In genomic region chr11:127334466-127334865, GRCh38 we compare ENCODE assay signal across 37 cellular contexts.
"Had no signal": no experiment of that assay in that cellular context is flagged by ENCODE, and none has a peak within 500 bp of the region (broad histone marks: within the 10 kb centered on the region; RNA-seq: fewer than 3 reads in every experiment).

No MANE protein-coding gene starts in this region.

- H3K27ac ChIP-seq: ascending aorta, cardiac muscle cell, VCaP had no signal

- H3K4me3 Mint-ChIP-seq: activated CD4-positive, alpha-beta memory T cell treated with anti-CD3 and anti-CD28 coated beads, Interleukin-2, amount 10 ng/mL, durations not matched to agents 7 days and 5 days; activated CD4-positive, alpha-beta T cell treated with anti-CD3 and anti-CD28 coated beads for 36 hours; activated CD4-positive, alpha-beta T cell treated with anti-CD3 and anti-CD28 coated beads, Interleukin-2, amount 10 ng/mL, durations not matched to agents 7 days and 5 days; activated CD8-positive, alpha-beta memory T cell treated with anti-CD3 and anti-CD28 coated beads, Interleukin-2, amount 10 ng/mL, durations not matched to agents 7 days and 5 days; activated CD8-positive, alpha-beta T cell treated with anti-CD3 and anti-CD28 coated beads, Interleukin-2, amount 10 ng/mL, durations not matched to agents 7 days and 5 days; activated naive CD4-positive, alpha-beta T cell treated with anti-CD3 and anti-CD28 coated beads, Interleukin-2, amount 10 ng/mL, durations not matched to agents 7 days and 5 days; activated naive CD4-positive, alpha-beta T cell treated with anti-CD3 and anti-CD28 coated beads, Interleukin-2, amount 50 U/mL, for 24 hours; activated naive CD8-positive, alpha-beta T cell; activated naive CD8-positive, alpha-beta T cell treated with anti-CD3 and anti-CD28 coated beads, Interleukin-2, amount 10 ng/mL, durations not matched to agents 7 days and 5 days; activated naive CD8-positive, alpha-beta T cell treated with anti-CD3 and anti-CD28 coated beads, Interleukin-2, amount 50 U/mL, for 24 hours; activated T-cell treated with anti-CD3 and anti-CD28 coated beads, Interleukin-2, amount 50 U/mL, for 24 hours; brain; central memory CD8-positive, alpha-beta T cell; T-helper 1 cell treated with Interleukin-12 subunit alpha and Interleukin-12 subunit beta and Interleukin-4 antibody, amounts not matched to agents 30 μg/mL and 1 μg/mL, for 36 hours; T-helper 2 cell treated with Interferon-gamma antibody and Interleukin-4, amounts not matched to agents 5 μg/mL and 100 μg/mL, for 36 hours had no signal

- H3K27me3 ChIP-seq: ascending aorta, cardiac muscle cell had no signal

- H3K27me3 Mint-ChIP-seq: activated CD4-positive, alpha-beta memory T cell treated with anti-CD3 and anti-CD28 coated beads, Interleukin-2, amount 10 ng/mL, durations not matched to agents 7 days and 5 days; activated CD4-positive, alpha-beta T cell treated with anti-CD3 and anti-CD28 coated beads for 36 hours; activated CD4-positive, alpha-beta T cell treated with anti-CD3 and anti-CD28 coated beads, Interleukin-2, amount 10 ng/mL, durations not matched to agents 7 days and 5 days; activated CD8-positive, alpha-beta memory T cell treated with anti-CD3 and anti-CD28 coated beads, Interleukin-2, amount 10 ng/mL, durations not matched to agents 7 days and 5 days; activated naive CD4-positive, alpha-beta T cell treated with anti-CD3 and anti-CD28 coated beads, Interleukin-2, amount 10 ng/mL, durations not matched to agents 7 days and 5 days; activated naive CD4-positive, alpha-beta T cell treated with anti-CD3 and anti-CD28 coated beads, Interleukin-2, amount 50 U/mL, for 24 hours; activated naive CD8-positive, alpha-beta T cell; activated naive CD8-positive, alpha-beta T cell treated with anti-CD3 and anti-CD28 coated beads, Interleukin-2, amount 10 ng/mL, durations not matched to agents 7 days and 5 days; activated naive CD8-positive, alpha-beta T cell treated with anti-CD3 and anti-CD28 coated beads, Interleukin-2, amount 50 U/mL, for 24 hours; activated T-cell treated with anti-CD3 and anti-CD28 coated beads, Interleukin-2, amount 50 U/mL, for 24 hours; central memory CD8-positive, alpha-beta T cell had no signal

- DNase-seq: activated CD4-positive, alpha-beta memory T cell treated with anti-CD3 and anti-CD28 coated beads, Interleukin-2, amount 10 ng/mL, durations not matched to agents 7 days and 5 days; activated CD4-positive, alpha-beta T cell treated with anti-CD3 and anti-CD28 coated beads for 1 hour; activated CD4-positive, alpha-beta T cell treated with anti-CD3 and anti-CD28 coated beads for 36 hours; activated CD4-positive, alpha-beta T cell treated with anti-CD3 and anti-CD28 coated beads for 48 hours; activated CD4-positive, alpha-beta T cell treated with anti-CD3 and anti-CD28 coated beads, Interleukin-2, amount 10 ng/mL, durations not matched to agents 7 days and 5 days; activated CD4-positive, alpha-beta T cell treated with anti-CD3 and anti-CD28 coated beads, Interleukin-2, amount 50 U/mL, for 48 hours; activated CD4-positive, CD25-positive, alpha-beta regulatory T cell; activated CD8-positive, alpha-beta memory T cell treated with anti-CD3 and anti-CD28 coated beads for 24 hours; activated CD8-positive, alpha-beta memory T cell treated with anti-CD3 and anti-CD28 coated beads, Interleukin-2, amount 10 ng/mL, durations not matched to agents 7 days and 5 days; activated CD8-positive, alpha-beta memory T cell treated with anti-CD3 and anti-CD28 coated beads, Interleukin-2, amount 50 U/mL, for 48 hours; activated CD8-positive, alpha-beta T cell treated with anti-CD3 and anti-CD28 coated beads, Interleukin-2, amount 10 ng/mL, durations not matched to agents 7 days and 5 days; activated effector memory CD4-positive, alpha-beta T cell treated with Interleukin-2 at 50 U/mL for 16 hours; activated gamma-delta T cell; activated naive CD4-positive, alpha-beta T cell treated with anti-CD3 and anti-CD28 coated beads, Interleukin-2, amount 10 ng/mL, durations not matched to agents 7 days and 5 days; activated naive CD4-positive, alpha-beta T cell treated with Interleukin-2 at 50 U/mL for 16 hours; activated naive CD8-positive, alpha-beta T cell treated with anti-CD3 and anti-CD28 coated beads, Interleukin-2, amount 10 ng/mL, durations not matched to agents 7 days and 5 days; activated naive CD8-positive, alpha-beta T cell treated with anti-CD3 and anti-CD28 coated beads, Interleukin-2, amount 50 U/mL, for 24 hours; activated T-cell treated with anti-CD3 and anti-CD28 coated beads, Interleukin-2, amount 50 U/mL, for 24 hours; activated T-cell treated with anti-CD3 and anti-CD28 coated beads, Interleukin-2, amount 50 U/mL, for 48 hours; amygdala; anterior cingulate cortex; caudate nucleus; cerebellar nuclear complex; T-helper 1 cell; T-helper 2 cell; T-helper 9 cell had no signal

- ATAC-seq: activated CD4-positive, alpha-beta T cell treated with anti-CD3 and anti-CD28 coated beads for 36 hours; activated CD4-positive, CD25-positive, alpha-beta regulatory T cell treated with anti-CD3 and anti-CD28 coated beads, Interleukin-2, amount 50 U/mL, for 24 hours; activated CD8-positive, alpha-beta memory T cell treated with anti-CD3 and anti-CD28 coated beads, Interleukin-2, amount 10 ng/mL, durations not matched to agents 7 days and 5 days; activated CD8-positive, alpha-beta T cell treated with anti-CD3 and anti-CD28 coated beads, Interleukin-2, amount 10 ng/mL, durations not matched to agents 7 days and 5 days; activated naive CD8-positive, alpha-beta T cell treated with anti-CD3 and anti-CD28 coated beads, Interleukin-2, amount 50 U/mL, for 24 hours had no signal

- H3K27ac Mint-ChIP-seq: activated CD4-positive, alpha-beta memory T cell treated with anti-CD3 and anti-CD28 coated beads, Interleukin-2, amount 10 ng/mL, durations not matched to agents 7 days and 5 days; activated CD4-positive, alpha-beta T cell treated with anti-CD3 and anti-CD28 coated beads for 36 hours; activated CD4-positive, alpha-beta T cell treated with anti-CD3 and anti-CD28 coated beads, Interleukin-2, amount 10 ng/mL, durations not matched to agents 7 days and 5 days; activated CD8-positive, alpha-beta memory T cell treated with anti-CD3 and anti-CD28 coated beads, Interleukin-2, amount 10 ng/mL, durations not matched to agents 7 days and 5 days; activated CD8-positive, alpha-beta T cell treated with anti-CD3 and anti-CD28 coated beads, Interleukin-2, amount 10 ng/mL, durations not matched to agents 7 days and 5 days; activated naive CD4-positive, alpha-beta T cell treated with anti-CD3 and anti-CD28 coated beads, Interleukin-2, amount 10 ng/mL, durations not matched to agents 7 days and 5 days; activated naive CD4-positive, alpha-beta T cell treated with anti-CD3 and anti-CD28 coated beads, Interleukin-2, amount 50 U/mL, for 24 hours; activated naive CD8-positive, alpha-beta T cell; activated naive CD8-positive, alpha-beta T cell treated with anti-CD3 and anti-CD28 coated beads, Interleukin-2, amount 10 ng/mL, durations not matched to agents 7 days and 5 days; activated naive CD8-positive, alpha-beta T cell treated with anti-CD3 and anti-CD28 coated beads, Interleukin-2, amount 50 U/mL, for 24 hours; activated T-cell treated with anti-CD3 and anti-CD28 coated beads, Interleukin-2, amount 50 U/mL, for 24 hours; activated T-helper 2 cell treated with anti-CD3 and anti-CD28 coated beads, Interferon-gamma antibody, Interleukin-2, Interleukin-4, amounts not matched to agents 10 μg/mL and 5 μg/mL and 100 μg/mL, durations not matched to agents 14 hours and 24 hours and 36 hours; brain; T-helper 1 cell treated with Interleukin-12 subunit alpha and Interleukin-12 subunit beta and Interleukin-4 antibody, amounts not matched to agents 30 μg/mL and 1 μg/mL, for 36 hours; T-helper 2 cell treated with Interferon-gamma antibody and Interleukin-4, amounts not matched to agents 5 μg/mL and 100 μg/mL, for 36 hours had no signal

- H3K36me3 ChIP-seq: ascending aorta, cardiac muscle cell had no signal

- H3K4me3 ChIP-seq: ascending aorta, cardiac muscle cell had no signal

- H3K4me1 Mint-ChIP-seq: activated CD4-positive, alpha-beta memory T cell treated with anti-CD3 and anti-CD28 coated beads, Interleukin-2, amount 10 ng/mL, durations not matched to agents 7 days and 5 days; activated CD4-positive, alpha-beta T cell treated with anti-CD3 and anti-CD28 coated beads for 36 hours; activated CD4-positive, alpha-beta T cell treated with anti-CD3 and anti-CD28 coated beads, Interleukin-2, amount 10 ng/mL, durations not matched to agents 7 days and 5 days; activated CD8-positive, alpha-beta memory T cell treated with anti-CD3 and anti-CD28 coated beads, Interleukin-2, amount 10 ng/mL, durations not matched to agents 7 days and 5 days; activated naive CD4-positive, alpha-beta T cell treated with anti-CD3 and anti-CD28 coated beads, Interleukin-2, amount 10 ng/mL, durations not matched to agents 7 days and 5 days; activated naive CD4-positive, alpha-beta T cell treated with anti-CD3 and anti-CD28 coated beads, Interleukin-2, amount 50 U/mL, for 24 hours; activated naive CD8-positive, alpha-beta T cell treated with anti-CD3 and anti-CD28 coated beads, Interleukin-2, amount 10 ng/mL, durations not matched to agents 7 days and 5 days; activated naive CD8-positive, alpha-beta T cell treated with anti-CD3 and anti-CD28 coated beads, Interleukin-2, amount 50 U/mL, for 24 hours; brain; central memory CD8-positive, alpha-beta T cell had no signal

- H3K36me3 Mint-ChIP-seq: activated CD8-positive, alpha-beta memory T cell treated with anti-CD3 and anti-CD28 coated beads, Interleukin-2, amount 10 ng/mL, durations not matched to agents 7 days and 5 days; activated naive CD4-positive, alpha-beta T cell treated with anti-CD3 and anti-CD28 coated beads, Interleukin-2, amount 10 ng/mL, durations not matched to agents 7 days and 5 days; activated naive CD4-positive, alpha-beta T cell treated with anti-CD3 and anti-CD28 coated beads, Interleukin-2, amount 50 U/mL, for 24 hours; activated naive CD8-positive, alpha-beta T cell; activated naive CD8-positive, alpha-beta T cell treated with anti-CD3 and anti-CD28 coated beads, Interleukin-2, amount 10 ng/mL, durations not matched to agents 7 days and 5 days; brain had no signal

- H3K4me1 ChIP-seq: ascending aorta had no signal
